17 cellular contexts compared by ENCODE assay signal in genomic region chr1:22256213-22256512, GRCh38.
DNase-seq lines count a peak whose midpoint lies in the region; ATAC-seq, FAIRE-seq and TF ChIP-seq lines count a peak whose summit lies in the region.
"Had no signal": no experiment of that assay in that cellular context is flagged by ENCODE, and none has a peak within 500 bp of the region (broad histone marks: within the 10 kb centered on the region; RNA-seq: fewer than 3 reads in every experiment).

No MANE protein-coding gene starts in this region.

- peak overlapping the region; percentile 32 for H3K56ac ChIP-seq in H1 (replicated peaks; ENCODE audit: insufficient read length, low read depth, low read length)

- H2BK120ac ChIP-seq in H1 (replicated peaks; ENCODE audit: low read depth, low read length) (no peak overlapping the region), neuronal stem cell (ENCODE audit: low read depth, low read length) (no peak overlapping the region)

- peaks cover 0 to 19% (median 6%) of the 10 kb centered on the region in 4 experiments; a peak in 4 of 7 replicates for H3K27me3 ChIP-seq in H1 (replicated peaks in 1 of 4; ENCODE audit: control insufficient read depth in 3 of 4, extremely low read depth in 1 of 4, insufficient read depth in 3 of 4, low read length in 3 of 4)
- peaks cover 0 to 65% (median 60%) of the 10 kb centered on the region in 3 experiments for H3K27me3 ChIP-seq in neuronal stem cell (ENCODE audit: control insufficient read depth in 3 of 3, insufficient read depth in 3 of 3, low read depth in 1 of 3, low read length in 3 of 3)

- H2AFZ ChIP-seq in H1 (ENCODE audit: low read length) (no peak overlapping the region), neuronal stem cell (ENCODE audit: low read length) (no peak overlapping the region)

- H2BK12ac ChIP-seq in H1 (ENCODE audit: low read depth, low read length), result no peak overlapping the region
- H2BK12ac ChIP-seq in neuronal stem cell (ENCODE audit: low read length), result no peak overlapping the region

- CTCF ChIA-PET in RWPE1 (lab: Yijun Ruan, JAX), result interaction anchor here (0.6 kb wide), 1 partner anchor 29 kb away, joined by 3 read pairs; no protein-coding TSS in a partner anchor
- CTCF ChIA-PET in H1 (lab: Charles Lee; ENCODE audit: partially characterized antibody), result interaction anchor here (1.0 to 3.3 kb wide), 4 partner anchors 9 to 160 kb away, joined by 3 to 12 read pairs (median 4); no protein-coding TSS in a partner anchor

- H2BK20ac ChIP-seq in H1 (ENCODE audit: low read length), result no peak overlapping the region

- no peak for FAIRE-seq in H1 (lab: Jason Lieb, UNC)

- no peak overlapping the region for H2BK15ac ChIP-seq in H1 (ENCODE audit: low read length)
- no peak overlapping the region for H2BK15ac ChIP-seq in neuronal stem cell (ENCODE audit: low read length)

- H3K4ac ChIP-seq in H1 (replicated peaks; ENCODE audit: insufficient read length, low read depth, low read length) (no peak overlapping the region), neuronal stem cell (ENCODE audit: low read length) (no peak overlapping the region)

- no peak overlapping the region for H2AK5ac ChIP-seq in H1 (ENCODE audit: low read depth, low read length)
- no peak overlapping the region for H2AK5ac ChIP-seq in neuronal stem cell (ENCODE audit: low read depth, low read length)

- no peak overlapping the region for H3K14ac ChIP-seq in H1 (ENCODE audit: insufficient read length)
- H3K14ac ChIP-seq in neuronal stem cell (ENCODE audit: low read length), result no peak overlapping the region

- DNase-seq in COLO668 (lab: John Stamatoyannopoulos, UW; ENCODE audit: unreplicated experiment) (peak; percentile 29), RWPE1 (ENCODE audit: low spot score) (no peak), H1 (ENCODE audit: low read depth in 1 of 2, low spot score in 2 of 2) (no peak), neuronal stem cell (ENCODE audit: low spot score) (no peak), HCEC 1CT (no peak)
- DNase-seq: ACHN; CD8-positive, alpha-beta memory T cell; DMS153; NCI-H1048; NCI-H1694 treated with DMSO at 0.1 percent for 48 hours; NCI-H2171; NCI-H82 had no signal

- H3K9ac ChIP-seq in H1 (replicated peaks in 1 of 4; ENCODE audit: extremely low read depth in 1 of 4, low read depth in 3 of 4, low read length in 3 of 4), result no peak overlapping the region
- no peak overlapping the region for H3K9ac ChIP-seq in neuronal stem cell (ENCODE audit: low read depth, low read length, poor library complexity)

- H4K8ac ChIP-seq in H1 (ENCODE audit: extremely low read depth, insufficient read depth, low read length) (no peak overlapping the region), neuronal stem cell (ENCODE audit: low read depth, low read length) (no peak overlapping the region)

- H3K4me2 ChIP-seq in H1 (ENCODE audit: insufficient read depth in 1 of 2, low read depth in 2 of 2, low read length in 2 of 2), result no peak overlapping the region
- no peak overlapping the region for H3K4me2 ChIP-seq in neuronal stem cell (ENCODE audit: insufficient read depth, low read length, poor library complexity, severe bottlenecking)

- H3K23me2 ChIP-seq in H1 (ENCODE audit: low read depth, low read length), result no peaks in the 10 kb centered on the region; the same call in 1 of the 2 replicates

- 81% methylated on average over 3 of the region's 3 CpGs; no CpG with 5 or more reads in 1 of the 2 experiments for WGBS in H1 (ENCODE audit: extremely low coverage in 1 of 2, insufficient coverage in 1 of 2, insufficient read length in 1 of 2, insufficient replicate concordance in 2 of 2, low coverage in 1 of 2, low lambda C conversion rate in 2 of 2, missing lambda C conversion rate in 1 of 2), 2 experiments
- WGBS in neuronal stem cell (ENCODE audit: extremely low coverage in 2 of 2, insufficient read length in 2 of 2, insufficient replicate concordance in 1 of 2), 2 donors, result no CpG with 5 or more reads among the region's 3 CpGs

- H3K36me3 ChIP-seq in H1 (ENCODE audit: control insufficient read depth in 2 of 4, insufficient read depth in 4 of 4, low read length in 3 of 4) (no peaks in the 10 kb centered on the region), neuronal stem cell (replicated peaks in 1 of 2; ENCODE audit: control insufficient read depth in 2 of 2, insufficient read depth in 2 of 2, low read length in 2 of 2) (no peaks in the 10 kb centered on the region)
- H3K36me3 ChIP-seq: HAP-1, SJCRH30 had no signal

- H4K91ac ChIP-seq in H1 (replicated peaks; ENCODE audit: insufficient read length, low read length) (no peak overlapping the region), neuronal stem cell (ENCODE audit: low read depth, low read length, poor library complexity) (no peak overlapping the region)

- no peak overlapping the region for H4K5ac ChIP-seq in H1 (ENCODE audit: insufficient read length, low read depth, low read length)

- TF ChIP-seq CTCF in RWPE1 (conservative IDR thresholded peaks at IDR 0.05; ENCODE audit: low read depth), result no peak
- no peak for TF ChIP-seq CTCF in H1 (IDR thresholded peaks at IDR 0.05; ENCODE audit: control extremely low read depth in 1 of 3, insufficient read depth in 1 of 3, low read depth in 1 of 3, low read length in 3 of 3)

- H3K23ac ChIP-seq in H1 (ENCODE audit: insufficient read length) (no peak overlapping the region), neuronal stem cell (ENCODE audit: low read depth, low read length, poor library complexity) (no peak overlapping the region)

- H3K79me1 ChIP-seq in H1 (ENCODE audit: low read depth, low read length) (no peaks in the 10 kb centered on the region), neuronal stem cell (ENCODE audit: low read depth, low read length) (no peaks in the 10 kb centered on the region)

- no peaks in the 10 kb centered on the region for H4K20me1 ChIP-seq in H1 (replicated peaks in 1 of 2; ENCODE audit: control insufficient read depth in 1 of 2, insufficient read depth in 2 of 2, low read length in 2 of 2)

- no peak for TF ChIP-seq RAD21 in H1 (IDR thresholded peaks at IDR 0.05 in 1 of 2, conservative IDR thresholded peaks at IDR 0.05 in 1 of 2; ENCODE audit: low read depth in 2 of 2, low read length in 2 of 2)

- no peak for TF ChIP-seq EP300 in H1 (IDR thresholded peaks at IDR 0.05; ENCODE audit: borderline replicate concordance in 1 of 2, low read depth in 2 of 2, low read length in 2 of 2)

- H3K27ac ChIP-seq in RWPE1, result peak overlapping the region; percentile 80
- H3K27ac ChIP-seq in H1 (ENCODE audit: low read depth, low read length), result no peak overlapping the region
- no peak overlapping the region for H3K27ac ChIP-seq in neuronal stem cell (replicated peaks; ENCODE audit: low read length)
- H3K27ac ChIP-seq: HL-60, SJCRH30 had no signal

- H2BK5ac ChIP-seq in H1 (ENCODE audit: low read depth, low read length) (no peak overlapping the region), neuronal stem cell (ENCODE audit: low read length) (peak overlapping the region; percentile 89)

- no peak for ATAC-seq in GM21515 (IDR thresholded peaks at IDR 0.05; ENCODE audit: unreplicated experiment)
- no peak for ATAC-seq in GM21390 (IDR thresholded peaks at IDR 0.05; ENCODE audit: unreplicated experiment)

- H3K18ac ChIP-seq in H1 (ENCODE audit: extremely low read depth, low read length) (no peak overlapping the region), neuronal stem cell (ENCODE audit: low read length) (no peak overlapping the region)

- H3K9me3 ChIP-seq in H1 (ENCODE audit: insufficient read depth in 2 of 2, low read depth in 1 of 2, low read length in 1 of 2), result no peaks in the 10 kb centered on the region
- no peaks in the 10 kb centered on the region for H3K9me3 ChIP-seq in neuronal stem cell (replicated peaks in 1 of 2; ENCODE audit: control insufficient read depth in 2 of 2, insufficient read depth in 1 of 2, low read depth in 1 of 2, low read length in 2 of 2)
- H3K9me3 ChIP-seq: HAP-1, SJCRH30 had no signal

- H3K79me2 ChIP-seq in H1 (ENCODE audit: control insufficient read depth in 1 of 2, insufficient read depth in 2 of 2, low read length in 2 of 2), result no peaks in the 10 kb centered on the region

- H3K4me3 ChIP-seq in H1 (ENCODE audit: extremely low read depth in 1 of 4, insufficient read depth in 2 of 4, low read depth in 3 of 4, low read length in 4 of 4) (no peak overlapping the region), neuronal stem cell (ENCODE audit: low read length in 2 of 2) (no peak overlapping the region)
- H3K4me3 ChIP-seq: HAP-1, SJCRH30 had no signal

- POLR2A ChIA-PET in RWPE1 (lab: Yijun Ruan, JAX; ENCODE audit: low non-redundant PET) (no interaction called here), H1 (lab: Charles Lee; ENCODE audit: partially characterized antibody) (no interaction called here)

- H3K4me1 ChIP-seq in H1 (replicated peaks in 1 of 4; ENCODE audit: control insufficient read depth in 3 of 4, insufficient read depth in 4 of 4, low read length in 3 of 4) (peaks cover 2 to 21% (median 13%) of the 10 kb centered on the region in 4 experiments), neuronal stem cell (ENCODE audit: control insufficient read depth in 2 of 2, insufficient read depth in 1 of 2, low read depth in 1 of 2, low read length in 2 of 2) (peaks cover 1 to 4% of the 10 kb centered on the region in 2 donors)
- H3K4me1 ChIP-seq: HAP-1 had no signal

- TF ChIP-seq POLR2A in H1 (IDR thresholded peaks at IDR 0.05; ENCODE audit: control extremely low read depth in 1 of 2, low read depth in 2 of 2, low read length in 2 of 2), result no peak

TF ChIP-seq in H1, 55 proteins besides CTCF, POLR2A, EP300 and RAD21:
- no peak for TF ChIP-seq USF2 (IDR thresholded peaks at IDR 0.05; ENCODE audit: low read length)
